10 cellular contexts compared by ENCODE assay signal in genomic region chr1:11062965-11063401, GRCh38. TPM values are rescaled to one million over a fixed set of nuclear protein-coding genes. Genes with fewer than 3 reads are reported as not detected.
DNase-seq lines count a peak whose midpoint lies in the region; ATAC-seq and TF ChIP-seq lines count a peak whose summit lies in the region.
"Had no signal": no experiment of that assay in that cellular context is flagged by ENCODE, and none has a peak within 500 bp of the region (broad histone marks: within the 10 kb centered on the region; RNA-seq: fewer than 3 reads in every experiment).

No MANE protein-coding gene starts in this region.

- H3K9me3 Mint-ChIP-seq in chondrocyte (ENCODE audit: low read depth) = no peaks in the 10 kb centered on the region
- H3K9me3 Mint-ChIP-seq: endodermal cell had no signal

- H3K4me3 ChIP-seq in AG04449 (ENCODE audit: low read depth, low read length) = no peak overlapping the region
- no peak overlapping the region for H3K4me3 ChIP-seq in lower lobe of right lung

- peaks cover 25% of the 10 kb centered on the region for H3K4me1 Mint-ChIP-seq in chondrocyte (ENCODE audit: low read depth)

- no peak overlapping the region for H3K4me3 Mint-ChIP-seq in chondrocyte (ENCODE audit: unreplicated experiment)
- H3K4me3 Mint-ChIP-seq: endodermal cell had no signal

- CTCF ChIA-PET in AG04449 (lab: Yijun Ruan, JAX) = interaction anchor here (0.7 to 4.2 kb wide), 2 partner anchors 25 to 601 kb away, joined by 3 to 45 read pairs; partner anchors contain the start of gene FBXO6

- no peaks in the 10 kb centered on the region for H3K27me3 Mint-ChIP-seq in chondrocyte (ENCODE audit: low read depth)
- H3K27me3 Mint-ChIP-seq: progenitor cell of endocrine pancreas had no signal

- H3K36me3 Mint-ChIP-seq in chondrocyte (ENCODE audit: low read depth) = peaks cover 24% of the 10 kb centered on the region

- H3K27ac ChIP-seq in lower lobe of right lung = no peak overlapping the region

- peaks cover 25% of the 10 kb centered on the region for H3K4me1 ChIP-seq in lower lobe of right lung

- TF ChIP-seq POLR2A in GM18505 (IDR thresholded peaks at IDR 0.05; ENCODE audit: borderline replicate concordance, extremely low read depth, insufficient read depth, insufficient read length) = peak; percentile 18

- no peaks in the 10 kb centered on the region for H3K9me3 ChIP-seq in lower lobe of right lung

- ATAC-seq in GM18505 (IDR thresholded peaks at IDR 0.05; ENCODE audit: unreplicated experiment) = no peak
- ATAC-seq in lower lobe of right lung = no peak
- ATAC-seq in HG02588 (IDR thresholded peaks at IDR 0.05; ENCODE audit: unreplicated experiment) = no peak

- POLR2A ChIA-PET in AG04449 (lab: Yijun Ruan, JAX) = no interaction called here

- peak overlapping the region; percentile 67 for H3K27ac Mint-ChIP-seq in chondrocyte (ENCODE audit: unreplicated experiment)
- H3K27ac Mint-ChIP-seq: progenitor cell of endocrine pancreas had no signal

- intact Hi-C loops in lower lobe of right lung (cut with DNase I) = no loop called here

- peaks cover 43% of the 10 kb centered on the region for H3K36me3 ChIP-seq in lower lobe of right lung

- TF ChIP-seq CTCF in AG04449 (IDR thresholded peaks at IDR 0.05; ENCODE audit: insufficient read depth, low read length, missing control alignments) = no peak
- no peak for TF ChIP-seq CTCF in chondrocyte (IDR thresholded peaks at IDR 0.05)
- TF ChIP-seq CTCF in lower lobe of right lung (IDR thresholded peaks at IDR 0.05) = no peak

- H3K27me3 ChIP-seq in lower lobe of right lung (ENCODE audit: low read depth) = no peaks in the 10 kb centered on the region

- DNase-seq in AG04449 (ENCODE audit: low read depth, low spot score) = peak; percentile 17
- DNase-seq in NCI-H2196 treated with DMSO at 0.1 percent for 48 hours (lab: John Stamatoyannopoulos, UW; ENCODE audit: unreplicated experiment) = peak; percentile 52
- DNase-seq in chondrocyte (ENCODE audit: low spot score) = no peak
- no peak for DNase-seq in lower lobe of right lung
- DNase-seq in iPS-NIHi11 (ENCODE audit: low spot score) = no peak
- no peak for DNase-seq in D341Med (ENCODE audit: low spot score)
- DNase-seq: endodermal cell had no signal

RNA-seq across cellular contexts. Expression of gene SRM, which starts 3.2 kb away (rescaled TPM):
- 140 to 176 TPM (median 141 TPM) in 3 replicates for total RNA-seq in chondrocyte
- total RNA-seq in lower lobe of right lung = 38.7 TPM

RNA-seq across cellular contexts. Expression of gene MASP2, which starts 15.9 kb away (rescaled TPM):
- total RNA-seq in chondrocyte (not detected in 3 replicates), lower lobe of right lung (not detected)
- total RNA-seq: progenitor cell of endocrine pancreas had no signal

RNA-seq across cellular contexts. Expression of gene EXOSC10, which starts 36.7 kb away (rescaled TPM):
- 49.1 to 57.2 TPM (median 49.8 TPM) in 3 replicates for total RNA-seq in chondrocyte
- total RNA-seq in lower lobe of right lung = 47.7 TPM

RNA-seq across cellular contexts. Expression of gene TARDBP, which starts 50.5 kb away (rescaled TPM):
- total RNA-seq in chondrocyte = 97.8 to 119 TPM (median 103 TPM) in 3 replicates
- 117 TPM for total RNA-seq in lower lobe of right lung

Comparison
In these comparisons a context has a peak if more than half of its experiments do, and no peak if none do; other contexts are left out.
1. DNase-seq: peak in AG04449 (single experiment) and NCI-H2196 treated with DMSO at 0.1 percent for 48 hours (single experiment); none in chondrocyte (single experiment), lower lobe of right lung (single experiment), iPS-NIHi11 (single experiment) and D341Med (single experiment).